In genomic region chr12:117837737-117838050, GRCh38 we compare ENCODE assay signal across 1 cellular context.
TF ChIP-seq lines count a peak whose summit lies in the region.

No MANE protein-coding gene starts in this region.

TF ChIP-seq in GM23338, 12 proteins besides CTCF, POLR2A, EP300 and RAD21 (continued from another document):
- TF ChIP-seq REST (IDR thresholded peaks at IDR 0.05; ENCODE audit: unreplicated experiment) (no peak), POLR2AphosphoS5 (IDR thresholded peaks at IDR 0.05; ENCODE audit: low read depth) (no peak), ETS1 (IDR thresholded peaks at IDR 0.05) (no peak)
TF ChIP-seq in GM23338: peak in this region for 0.
